Comparison of ENCODE assay signal across 1 cellular context in the genomic region with DNA sequence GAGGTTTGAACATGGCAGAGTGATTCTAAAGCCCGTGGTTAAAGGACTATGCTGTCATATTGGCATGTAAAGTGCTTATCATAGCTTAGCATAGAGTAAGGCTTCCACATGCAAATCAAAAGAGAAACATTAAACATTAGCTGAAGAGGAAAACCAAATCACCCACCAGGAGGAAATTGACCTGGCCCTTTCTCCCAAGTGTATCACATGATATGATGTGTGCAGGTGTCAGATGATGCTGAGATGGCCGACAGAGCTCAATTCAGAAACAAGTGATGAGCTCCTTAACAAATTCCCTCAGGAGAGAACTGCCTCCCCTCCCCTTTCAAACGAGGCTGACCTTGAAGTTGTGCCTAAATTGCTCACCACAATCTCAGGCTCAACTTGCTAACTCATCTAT.
A peak's percentile ranks its signal among the peaks of the same experiment; 100 is the strongest.
TF ChIP-seq lines count a peak whose summit lies in the region.

No MANE protein-coding gene starts in this region.

TF ChIP-seq in GM12878, 131 proteins besides CTCF, POLR2A, EP300 and RAD21 (continued from another document and continues in another):
- no peak for TF ChIP-seq DPF2 (IDR thresholded peaks at IDR 0.05)
- peak; percentile 35 to 62; a peak in 3 of 4 replicates for TF ChIP-seq BHLHE40 (IDR thresholded peaks at IDR 0.05; ENCODE audit: borderline replicate concordance in 1 of 2, low read depth in 2 of 2, low read length in 1 of 2)
- TF ChIP-seq TCF3 (IDR thresholded peaks at IDR 0.05; ENCODE audit: borderline replicate concordance, insufficient read depth, low read depth, low read length) = no peak
- TF ChIP-seq SUZ12 (IDR thresholded peaks at IDR 0.05; ENCODE audit: unreplicated experiment) = no peak
- TF ChIP-seq, protein P1, sequence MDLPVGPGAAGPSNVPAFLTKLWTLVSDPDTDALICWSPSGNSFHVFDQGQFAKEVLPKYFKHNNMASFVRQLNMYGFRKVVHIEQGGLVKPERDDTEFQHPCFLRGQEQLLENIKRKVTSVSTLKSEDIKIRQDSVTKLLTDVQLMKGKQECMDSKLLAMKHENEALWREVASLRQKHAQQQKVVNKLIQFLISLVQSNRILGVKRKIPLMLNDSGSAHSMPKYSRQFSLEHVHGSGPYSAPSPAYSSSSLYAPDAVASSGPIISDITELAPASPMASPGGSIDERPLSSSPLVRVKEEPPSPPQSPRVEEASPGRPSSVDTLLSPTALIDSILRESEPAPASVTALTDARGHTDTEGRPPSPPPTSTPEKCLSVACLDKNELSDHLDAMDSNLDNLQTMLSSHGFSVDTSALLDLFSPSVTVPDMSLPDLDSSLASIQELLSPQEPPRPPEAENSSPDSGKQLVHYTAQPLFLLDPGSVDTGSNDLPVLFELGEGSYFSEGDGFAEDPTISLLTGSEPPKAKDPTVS (IDR thresholded peaks at IDR 0.05; ENCODE audit: low read depth, low read length) = no peak
- TF ChIP-seq ZSCAN29 (IDR thresholded peaks at IDR 0.05) = no peak
- no peak for TF ChIP-seq MEF2A (IDR thresholded peaks at IDR 0.05; ENCODE audit: insufficient read depth, low read depth, low read length)
- no peak for TF ChIP-seq ESRRA (IDR thresholded peaks at IDR 0.05; ENCODE audit: low read length)
- TF ChIP-seq POU2F2 (IDR thresholded peaks at IDR 0.05; ENCODE audit: borderline replicate concordance, low read depth, low read length) = no peak
- TF ChIP-seq SRF (IDR thresholded peaks at IDR 0.05; ENCODE audit: low read depth in 2 of 2, low read length in 2 of 2) = no peak
- no peak for TF ChIP-seq ETV6 (conservative IDR thresholded peaks at IDR 0.05 in 1 of 2, IDR thresholded peaks at IDR 0.05 in 1 of 2; ENCODE audit: borderline replicate concordance in 1 of 2, low read depth in 1 of 2)
- no peak; the same call in 1 of the 2 replicates for TF ChIP-seq SMC3 (IDR thresholded peaks at IDR 0.05; ENCODE audit: borderline replicate concordance, low read length)
- TF ChIP-seq HDAC6 (IDR thresholded peaks at IDR 0.05; ENCODE audit: unreplicated experiment) = peak; percentile 15
- no peak for TF ChIP-seq RFX5 (IDR thresholded peaks at IDR 0.05; ENCODE audit: low read depth, low read length)
- no peak for TF ChIP-seq ZNF24 (IDR thresholded peaks at IDR 0.05)
- TF ChIP-seq, protein P2, sequence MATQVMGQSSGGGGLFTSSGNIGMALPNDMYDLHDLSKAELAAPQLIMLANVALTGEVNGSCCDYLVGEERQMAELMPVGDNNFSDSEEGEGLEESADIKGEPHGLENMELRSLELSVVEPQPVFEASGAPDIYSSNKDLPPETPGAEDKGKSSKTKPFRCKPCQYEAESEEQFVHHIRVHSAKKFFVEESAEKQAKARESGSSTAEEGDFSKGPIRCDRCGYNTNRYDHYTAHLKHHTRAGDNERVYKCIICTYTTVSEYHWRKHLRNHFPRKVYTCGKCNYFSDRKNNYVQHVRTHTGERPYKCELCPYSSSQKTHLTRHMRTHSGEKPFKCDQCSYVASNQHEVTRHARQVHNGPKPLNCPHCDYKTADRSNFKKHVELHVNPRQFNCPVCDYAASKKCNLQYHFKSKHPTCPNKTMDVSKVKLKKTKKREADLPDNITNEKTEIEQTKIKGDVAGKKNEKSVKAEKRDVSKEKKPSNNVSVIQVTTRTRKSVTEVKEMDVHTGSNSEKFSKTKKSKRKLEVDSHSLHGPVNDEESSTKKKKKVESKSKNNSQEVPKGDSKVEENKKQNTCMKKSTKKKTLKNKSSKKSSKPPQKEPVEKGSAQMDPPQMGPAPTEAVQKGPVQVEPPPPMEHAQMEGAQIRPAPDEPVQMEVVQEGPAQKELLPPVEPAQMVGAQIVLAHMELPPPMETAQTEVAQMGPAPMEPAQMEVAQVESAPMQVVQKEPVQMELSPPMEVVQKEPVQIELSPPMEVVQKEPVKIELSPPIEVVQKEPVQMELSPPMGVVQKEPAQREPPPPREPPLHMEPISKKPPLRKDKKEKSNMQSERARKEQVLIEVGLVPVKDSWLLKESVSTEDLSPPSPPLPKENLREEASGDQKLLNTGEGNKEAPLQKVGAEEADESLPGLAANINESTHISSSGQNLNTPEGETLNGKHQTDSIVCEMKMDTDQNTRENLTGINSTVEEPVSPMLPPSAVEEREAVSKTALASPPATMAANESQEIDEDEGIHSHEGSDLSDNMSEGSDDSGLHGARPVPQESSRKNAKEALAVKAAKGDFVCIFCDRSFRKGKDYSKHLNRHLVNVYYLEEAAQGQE (IDR thresholded peaks at IDR 0.05; ENCODE audit: low read depth, low read length) = no peak
- no peak for TF ChIP-seq JUND (IDR thresholded peaks at IDR 0.05; ENCODE audit: low read depth, low read length)
- no peak for TF ChIP-seq ZNF217 (IDR thresholded peaks at IDR 0.05)
- TF ChIP-seq, protein P3, sequence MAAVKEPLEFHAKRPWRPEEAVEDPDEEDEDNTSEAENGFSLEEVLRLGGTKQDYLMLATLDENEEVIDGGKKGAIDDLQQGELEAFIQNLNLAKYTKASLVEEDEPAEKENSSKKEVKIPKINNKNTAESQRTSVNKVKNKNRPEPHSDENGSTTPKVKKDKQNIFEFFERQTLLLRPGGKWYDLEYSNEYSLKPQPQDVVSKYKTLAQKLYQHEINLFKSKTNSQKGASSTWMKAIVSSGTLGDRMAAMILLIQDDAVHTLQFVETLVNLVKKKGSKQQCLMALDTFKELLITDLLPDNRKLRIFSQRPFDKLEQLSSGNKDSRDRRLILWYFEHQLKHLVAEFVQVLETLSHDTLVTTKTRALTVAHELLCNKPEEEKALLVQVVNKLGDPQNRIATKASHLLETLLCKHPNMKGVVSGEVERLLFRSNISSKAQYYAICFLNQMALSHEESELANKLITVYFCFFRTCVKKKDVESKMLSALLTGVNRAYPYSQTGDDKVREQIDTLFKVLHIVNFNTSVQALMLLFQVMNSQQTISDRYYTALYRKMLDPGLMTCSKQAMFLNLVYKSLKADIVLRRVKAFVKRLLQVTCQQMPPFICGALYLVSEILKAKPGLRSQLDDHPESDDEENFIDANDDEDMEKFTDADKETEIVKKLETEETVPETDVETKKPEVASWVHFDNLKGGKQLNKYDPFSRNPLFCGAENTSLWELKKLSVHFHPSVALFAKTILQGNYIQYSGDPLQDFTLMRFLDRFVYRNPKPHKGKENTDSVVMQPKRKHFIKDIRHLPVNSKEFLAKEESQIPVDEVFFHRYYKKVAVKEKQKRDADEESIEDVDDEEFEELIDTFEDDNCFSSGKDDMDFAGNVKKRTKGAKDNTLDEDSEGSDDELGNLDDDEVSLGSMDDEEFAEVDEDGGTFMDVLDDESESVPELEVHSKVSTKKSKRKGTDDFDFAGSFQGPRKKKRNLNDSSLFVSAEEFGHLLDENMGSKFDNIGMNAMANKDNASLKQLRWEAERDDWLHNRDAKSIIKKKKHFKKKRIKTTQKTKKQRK (IDR thresholded peaks at IDR 0.05; ENCODE audit: low read depth, low read length) = no peak
- TF ChIP-seq EZH2 (IDR thresholded peaks at IDR 0.05; ENCODE audit: borderline replicate concordance, control insufficient read depth, low read depth, low read length) = no peak
- TF ChIP-seq, protein P4, sequence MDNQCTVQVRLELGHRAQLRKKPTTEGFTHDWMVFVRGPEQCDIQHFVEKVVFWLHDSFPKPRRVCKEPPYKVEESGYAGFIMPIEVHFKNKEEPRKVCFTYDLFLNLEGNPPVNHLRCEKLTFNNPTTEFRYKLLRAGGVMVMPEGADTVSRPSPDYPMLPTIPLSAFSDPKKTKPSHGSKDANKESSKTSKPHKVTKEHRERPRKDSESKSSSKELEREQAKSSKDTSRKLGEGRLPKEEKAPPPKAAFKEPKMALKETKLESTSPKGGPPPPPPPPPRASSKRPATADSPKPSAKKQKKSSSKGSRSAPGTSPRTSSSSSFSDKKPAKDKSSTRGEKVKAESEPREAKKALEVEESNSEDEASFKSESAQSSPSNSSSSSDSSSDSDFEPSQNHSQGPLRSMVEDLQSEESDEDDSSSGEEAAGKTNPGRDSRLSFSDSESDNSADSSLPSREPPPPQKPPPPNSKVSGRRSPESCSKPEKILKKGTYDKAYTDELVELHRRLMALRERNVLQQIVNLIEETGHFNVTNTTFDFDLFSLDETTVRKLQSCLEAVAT (IDR thresholded peaks at IDR 0.05) = peak; percentile 13; the same call in 1 of the 2 replicates
- TF ChIP-seq POLR2AphosphoS5 (IDR thresholded peaks at IDR 0.05; ENCODE audit: low read length) = peak; percentile 37; the same call in 1 of the 2 replicates
- TF ChIP-seq RB1 (IDR thresholded peaks at IDR 0.05; ENCODE audit: borderline replicate concordance) = no peak
- TF ChIP-seq HDGF (IDR thresholded peaks at IDR 0.05) = no peak; the same call in 1 of the 2 replicates
- TF ChIP-seq, protein P5, sequence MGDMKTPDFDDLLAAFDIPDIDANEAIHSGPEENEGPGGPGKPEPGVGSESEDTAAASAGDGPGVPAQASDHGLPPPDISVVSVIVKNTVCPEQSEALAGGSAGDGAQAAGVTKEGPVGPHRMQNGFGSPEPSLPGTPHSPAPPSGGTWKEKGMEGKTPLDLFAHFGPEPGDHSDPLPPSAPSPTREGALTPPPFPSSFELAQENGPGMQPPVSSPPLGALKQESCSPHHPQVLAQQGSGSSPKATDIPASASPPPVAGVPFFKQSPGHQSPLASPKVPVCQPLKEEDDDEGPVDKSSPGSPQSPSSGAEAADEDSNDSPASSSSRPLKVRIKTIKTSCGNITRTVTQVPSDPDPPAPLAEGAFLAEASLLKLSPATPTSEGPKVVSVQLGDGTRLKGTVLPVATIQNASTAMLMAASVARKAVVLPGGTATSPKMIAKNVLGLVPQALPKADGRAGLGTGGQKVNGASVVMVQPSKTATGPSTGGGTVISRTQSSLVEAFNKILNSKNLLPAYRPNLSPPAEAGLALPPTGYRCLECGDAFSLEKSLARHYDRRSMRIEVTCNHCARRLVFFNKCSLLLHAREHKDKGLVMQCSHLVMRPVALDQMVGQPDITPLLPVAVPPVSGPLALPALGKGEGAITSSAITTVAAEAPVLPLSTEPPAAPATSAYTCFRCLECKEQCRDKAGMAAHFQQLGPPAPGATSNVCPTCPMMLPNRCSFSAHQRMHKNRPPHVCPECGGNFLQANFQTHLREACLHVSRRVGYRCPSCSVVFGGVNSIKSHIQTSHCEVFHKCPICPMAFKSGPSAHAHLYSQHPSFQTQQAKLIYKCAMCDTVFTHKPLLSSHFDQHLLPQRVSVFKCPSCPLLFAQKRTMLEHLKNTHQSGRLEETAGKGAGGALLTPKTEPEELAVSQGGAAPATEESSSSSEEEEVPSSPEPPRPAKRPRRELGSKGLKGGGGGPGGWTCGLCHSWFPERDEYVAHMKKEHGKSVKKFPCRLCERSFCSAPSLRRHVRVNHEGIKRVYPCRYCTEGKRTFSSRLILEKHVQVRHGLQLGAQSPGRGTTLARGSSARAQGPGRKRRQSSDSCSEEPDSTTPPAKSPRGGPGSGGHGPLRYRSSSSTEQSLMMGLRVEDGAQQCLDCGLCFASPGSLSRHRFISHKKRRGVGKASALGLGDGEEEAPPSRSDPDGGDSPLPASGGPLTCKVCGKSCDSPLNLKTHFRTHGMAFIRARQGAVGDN (IDR thresholded peaks at IDR 0.05) = peak; percentile 64
- no peak for TF ChIP-seq KLF5 (IDR thresholded peaks at IDR 0.05; ENCODE audit: partially characterized antibody)
- no peak; the same call in 1 of the 2 replicates for TF ChIP-seq SMARCA5 (IDR thresholded peaks at IDR 0.05)
- TF ChIP-seq, protein P6, sequence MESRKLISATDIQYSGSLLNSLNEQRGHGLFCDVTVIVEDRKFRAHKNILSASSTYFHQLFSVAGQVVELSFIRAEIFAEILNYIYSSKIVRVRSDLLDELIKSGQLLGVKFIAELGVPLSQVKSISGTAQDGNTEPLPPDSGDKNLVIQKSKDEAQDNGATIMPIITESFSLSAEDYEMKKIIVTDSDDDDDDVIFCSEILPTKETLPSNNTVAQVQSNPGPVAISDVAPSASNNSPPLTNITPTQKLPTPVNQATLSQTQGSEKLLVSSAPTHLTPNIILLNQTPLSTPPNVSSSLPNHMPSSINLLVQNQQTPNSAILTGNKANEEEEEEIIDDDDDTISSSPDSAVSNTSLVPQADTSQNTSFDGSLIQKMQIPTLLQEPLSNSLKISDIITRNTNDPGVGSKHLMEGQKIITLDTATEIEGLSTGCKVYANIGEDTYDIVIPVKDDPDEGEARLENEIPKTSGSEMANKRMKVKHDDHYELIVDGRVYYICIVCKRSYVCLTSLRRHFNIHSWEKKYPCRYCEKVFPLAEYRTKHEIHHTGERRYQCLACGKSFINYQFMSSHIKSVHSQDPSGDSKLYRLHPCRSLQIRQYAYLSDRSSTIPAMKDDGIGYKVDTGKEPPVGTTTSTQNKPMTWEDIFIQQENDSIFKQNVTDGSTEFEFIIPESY (IDR thresholded peaks at IDR 0.05) = no peak
- TF ChIP-seq SUPT20H (IDR thresholded peaks at IDR 0.05; ENCODE audit: borderline replicate concordance, control insufficient read depth, low read depth, low read length) = no peak
- TF ChIP-seq, protein P7, sequence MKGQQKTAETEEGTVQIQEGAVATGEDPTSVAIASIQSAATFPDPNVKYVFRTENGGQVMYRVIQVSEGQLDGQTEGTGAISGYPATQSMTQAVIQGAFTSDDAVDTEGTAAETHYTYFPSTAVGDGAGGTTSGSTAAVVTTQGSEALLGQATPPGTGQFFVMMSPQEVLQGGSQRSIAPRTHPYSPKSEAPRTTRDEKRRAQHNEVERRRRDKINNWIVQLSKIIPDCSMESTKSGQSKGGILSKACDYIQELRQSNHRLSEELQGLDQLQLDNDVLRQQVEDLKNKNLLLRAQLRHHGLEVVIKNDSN (IDR thresholded peaks at IDR 0.05; ENCODE audit: borderline replicate concordance, extremely low read length, insufficient read depth, low read depth, low read length) = peak; percentile 35
- no peak for TF ChIP-seq TARDBP (IDR thresholded peaks at IDR 0.05; ENCODE audit: borderline replicate concordance)
- TF ChIP-seq MXI1 (IDR thresholded peaks at IDR 0.05; ENCODE audit: low read depth, low read length) = 0 out of 2 replicates have a peak, but pooled peaks have one; percentile 60
- TF ChIP-seq NFIC (IDR thresholded peaks at IDR 0.05; ENCODE audit: low read depth, low read length) = no peak
- TF ChIP-seq NRF1 (conservative IDR thresholded peaks at IDR 0.05; ENCODE audit: low read depth, low read length) = no peak
- TF ChIP-seq WRNIP1 (IDR thresholded peaks at IDR 0.05; ENCODE audit: borderline replicate concordance, low read depth, low read length) = no peak
- TF ChIP-seq, protein P8, sequence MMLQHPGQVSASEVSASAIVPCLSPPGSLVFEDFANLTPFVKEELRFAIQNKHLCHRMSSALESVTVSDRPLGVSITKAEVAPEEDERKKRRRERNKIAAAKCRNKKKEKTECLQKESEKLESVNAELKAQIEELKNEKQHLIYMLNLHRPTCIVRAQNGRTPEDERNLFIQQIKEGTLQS (IDR thresholded peaks at IDR 0.05; ENCODE audit: borderline replicate concordance, extremely low read depth, low read depth, low read length) = no peak
- TF ChIP-seq YY1 (IDR thresholded peaks at IDR 0.05; ENCODE audit: low read depth, low read length) = peak; percentile 88
- TF ChIP-seq SPI1 (IDR thresholded peaks at IDR 0.05; ENCODE audit: borderline replicate concordance, insufficient read depth, low read depth, low read length) = no peak
- TF ChIP-seq NFXL1 (IDR thresholded peaks at IDR 0.05; ENCODE audit: borderline replicate concordance) = no peak
- TF ChIP-seq, protein P9, sequence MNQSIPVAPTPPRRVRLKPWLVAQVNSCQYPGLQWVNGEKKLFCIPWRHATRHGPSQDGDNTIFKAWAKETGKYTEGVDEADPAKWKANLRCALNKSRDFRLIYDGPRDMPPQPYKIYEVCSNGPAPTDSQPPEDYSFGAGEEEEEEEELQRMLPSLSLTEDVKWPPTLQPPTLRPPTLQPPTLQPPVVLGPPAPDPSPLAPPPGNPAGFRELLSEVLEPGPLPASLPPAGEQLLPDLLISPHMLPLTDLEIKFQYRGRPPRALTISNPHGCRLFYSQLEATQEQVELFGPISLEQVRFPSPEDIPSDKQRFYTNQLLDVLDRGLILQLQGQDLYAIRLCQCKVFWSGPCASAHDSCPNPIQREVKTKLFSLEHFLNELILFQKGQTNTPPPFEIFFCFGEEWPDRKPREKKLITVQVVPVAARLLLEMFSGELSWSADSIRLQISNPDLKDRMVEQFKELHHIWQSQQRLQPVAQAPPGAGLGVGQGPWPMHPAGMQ (IDR thresholded peaks at IDR 0.05; ENCODE audit: borderline replicate concordance) = no peak
- no peak for TF ChIP-seq FOS (IDR thresholded peaks at IDR 0.05; ENCODE audit: borderline replicate concordance, extremely low read depth, insufficient read length)
- peak; percentile 16 for TF ChIP-seq SMAD1 (IDR thresholded peaks at IDR 0.05; ENCODE audit: low read depth, partially characterized antibody)
